In the genomic region with DNA sequence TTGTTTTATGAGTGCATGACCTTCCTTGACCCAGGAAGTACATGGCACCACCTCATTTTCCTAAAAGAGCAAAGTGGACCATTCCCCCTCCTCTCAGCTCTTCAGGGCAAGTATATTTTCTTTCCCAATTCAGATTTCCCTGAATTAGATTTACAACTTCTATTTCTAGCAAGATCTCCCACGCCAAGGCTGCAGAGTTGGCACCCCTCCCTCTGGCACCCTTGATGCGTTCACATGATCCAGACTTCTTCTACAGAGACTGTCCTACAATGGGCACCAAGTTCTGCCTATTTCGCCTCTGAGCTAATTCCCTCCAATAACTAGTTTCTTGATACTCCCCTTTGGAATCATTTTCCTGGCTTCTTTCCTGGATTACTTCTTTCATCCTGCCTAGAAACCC, we compare ENCODE assay signal across 16 cellular contexts.
DNase-seq lines count a peak whose midpoint lies in the region; ATAC-seq and TF ChIP-seq lines count a peak whose summit lies in the region.
"Had no signal": no experiment of that assay in that cellular context is flagged by ENCODE, and none has a peak within 500 bp of the region (broad histone marks: within the 10 kb centered on the region; RNA-seq: fewer than 3 reads in every experiment).

No MANE protein-coding gene starts in this region.

- no peak overlapping the region for H3K4me3 ChIP-seq in prostate gland
- H3K4me3 ChIP-seq: SK-N-MC had no signal

- no peak overlapping the region for H3K27ac ChIP-seq in prostate gland
- H3K27ac ChIP-seq: 22Rv1, parathyroid adenoma, SK-N-MC had no signal

- BruUV-seq in MCF 10A (replicated peaks; lab: Mats Ljungman, UMichigan): no TSS peak

- no peak for DNase-seq in activated naive CD4-positive, alpha-beta T cell treated with anti-CD3 and anti-CD28 coated beads, Interleukin-2, amount 10 ng/mL, durations not matched to agents 7 days and 5 days
- peak; percentile 72 for DNase-seq in left ventricle myocardium superior
- peak; percentile 40 for DNase-seq in prostate gland (ENCODE audit: low spot score)
- DNase-seq in NCI-H526 treated with DMSO at 0.1 percent for 48 hours (lab: John Stamatoyannopoulos, UW): no peak
- no peak for DNase-seq in MCF 10A (ENCODE audit: unreplicated experiment)
- no peak for DNase-seq in ACHN
- DNase-seq in LoVo (ENCODE audit: low spot score): no peak
- DNase-seq: activated CD8-positive, alpha-beta T cell treated with anti-CD3 and anti-CD28 coated beads, Interleukin-2, amount 10 ng/mL, durations not matched to agents 7 days and 5 days; activated gamma-delta T cell; CD4-positive, CD25-positive, alpha-beta regulatory T cell; mesendoderm had no signal

- intact Hi-C loops in left ventricle myocardium superior (cut with micrococcal nuclease) (no loop called here), prostate gland (cut with DNase I) (no loop called here), MCF 10A (cut with micrococcal nuclease) (no loop called here)

- H3K9me3 ChIP-seq in prostate gland: no peaks in the 10 kb centered on the region

- TF ChIP-seq CTCF in prostate gland (IDR thresholded peaks at IDR 0.05) (no peak), MCF 10A (IDR thresholded peaks at IDR 0.05; ENCODE audit: unreplicated experiment) (no peak)

- H3K36me3 ChIP-seq in prostate gland: no peaks in the 10 kb centered on the region

- H3K4me1 Mint-ChIP-seq in activated naive CD4-positive, alpha-beta T cell treated with anti-CD3 and anti-CD28 coated beads, Interleukin-2, amount 50 U/mL, for 24 hours: no peaks in the 10 kb centered on the region
- no peaks in the 10 kb centered on the region for H3K4me1 Mint-ChIP-seq in activated naive CD4-positive, alpha-beta T cell treated with anti-CD3 and anti-CD28 coated beads, Interleukin-2, amount 10 ng/mL, durations not matched to agents 7 days and 5 days
- peaks cover 9% of the 10 kb centered on the region for H3K4me1 Mint-ChIP-seq in MCF 10A (ENCODE audit: insufficient read depth, unreplicated experiment)
- H3K4me1 Mint-ChIP-seq: CD4-positive, CD25-positive, alpha-beta regulatory T cell; central memory CD8-positive, alpha-beta T cell had no signal

- peak; percentile 80 for ATAC-seq in left ventricle myocardium superior
- ATAC-seq: activated CD8-positive, alpha-beta T cell treated with anti-CD3 and anti-CD28 coated beads, Interleukin-2, amount 10 ng/mL, durations not matched to agents 7 days and 5 days had no signal

- H3K9me3 Mint-ChIP-seq in activated naive CD4-positive, alpha-beta T cell treated with anti-CD3 and anti-CD28 coated beads, Interleukin-2, amount 50 U/mL, for 24 hours: no peaks in the 10 kb centered on the region
- H3K9me3 Mint-ChIP-seq in activated naive CD4-positive, alpha-beta T cell treated with anti-CD3 and anti-CD28 coated beads, Interleukin-2, amount 10 ng/mL, durations not matched to agents 7 days and 5 days: peaks cover 2% of the 10 kb centered on the region
- no peaks in the 10 kb centered on the region for H3K9me3 Mint-ChIP-seq in MCF 10A (ENCODE audit: unreplicated experiment)
- H3K9me3 Mint-ChIP-seq: central memory CD8-positive, alpha-beta T cell had no signal

- H3K27ac Mint-ChIP-seq in activated naive CD4-positive, alpha-beta T cell treated with anti-CD3 and anti-CD28 coated beads, Interleukin-2, amount 50 U/mL, for 24 hours: peak overlapping the region; percentile 3
- H3K27ac Mint-ChIP-seq in activated naive CD4-positive, alpha-beta T cell treated with anti-CD3 and anti-CD28 coated beads, Interleukin-2, amount 10 ng/mL, durations not matched to agents 7 days and 5 days: no peak overlapping the region
- no peak overlapping the region for H3K27ac Mint-ChIP-seq in MCF 10A (ENCODE audit: low read depth, unreplicated experiment)
- H3K27ac Mint-ChIP-seq: activated CD8-positive, alpha-beta T cell treated with anti-CD3 and anti-CD28 coated beads, Interleukin-2, amount 10 ng/mL, durations not matched to agents 7 days and 5 days had no signal

- 22% methylated on average over 3 of the region's 3 CpGs for WGBS in prostate gland

- in situ Hi-C loops in ACHN (cut with HindIII; ENCODE audit: low pct_ligation_motif_present, low pct_unique_long_range_greater_than_20kb, low sequenced_read_pairs): no loop called here

- H3K4me1 ChIP-seq in prostate gland (replicated peaks): no peaks in the 10 kb centered on the region
- H3K4me1 ChIP-seq: parathyroid adenoma had no signal

- POLR2A ChIA-PET in MCF 10A (lab: Yijun Ruan, JAX): interaction anchor here (1.6 kb wide), 1 partner anchor 9 kb away, joined by 3 read pairs; no protein-coding TSS in a partner anchor

- no peaks in the 10 kb centered on the region for H3K36me3 Mint-ChIP-seq in activated naive CD4-positive, alpha-beta T cell treated with anti-CD3 and anti-CD28 coated beads, Interleukin-2, amount 50 U/mL, for 24 hours
- no peaks in the 10 kb centered on the region for H3K36me3 Mint-ChIP-seq in activated naive CD4-positive, alpha-beta T cell treated with anti-CD3 and anti-CD28 coated beads, Interleukin-2, amount 10 ng/mL, durations not matched to agents 7 days and 5 days
- no peaks in the 10 kb centered on the region for H3K36me3 Mint-ChIP-seq in MCF 10A (ENCODE audit: insufficient read depth, unreplicated experiment)
- H3K36me3 Mint-ChIP-seq: CD4-positive, CD25-positive, alpha-beta regulatory T cell had no signal

- no peak for TF ChIP-seq POLR2A in prostate gland (IDR thresholded peaks at IDR 0.05)

- H3K4me3 Mint-ChIP-seq in activated naive CD4-positive, alpha-beta T cell treated with anti-CD3 and anti-CD28 coated beads, Interleukin-2, amount 50 U/mL, for 24 hours: no peak overlapping the region
- H3K4me3 Mint-ChIP-seq in activated naive CD4-positive, alpha-beta T cell treated with anti-CD3 and anti-CD28 coated beads, Interleukin-2, amount 10 ng/mL, durations not matched to agents 7 days and 5 days: no peak overlapping the region
- no peak overlapping the region for H3K4me3 Mint-ChIP-seq in MCF 10A (ENCODE audit: unreplicated experiment)
- H3K4me3 Mint-ChIP-seq: activated CD8-positive, alpha-beta T cell treated with anti-CD3 and anti-CD28 coated beads, Interleukin-2, amount 10 ng/mL, durations not matched to agents 7 days and 5 days; central memory CD8-positive, alpha-beta T cell had no signal

- no peaks in the 10 kb centered on the region for H3K27me3 Mint-ChIP-seq in activated naive CD4-positive, alpha-beta T cell treated with anti-CD3 and anti-CD28 coated beads, Interleukin-2, amount 50 U/mL, for 24 hours
- peaks cover 9% of the 10 kb centered on the region for H3K27me3 Mint-ChIP-seq in activated naive CD4-positive, alpha-beta T cell treated with anti-CD3 and anti-CD28 coated beads, Interleukin-2, amount 10 ng/mL, durations not matched to agents 7 days and 5 days
- H3K27me3 Mint-ChIP-seq in MCF 10A (ENCODE audit: insufficient read depth, unreplicated experiment): no peaks in the 10 kb centered on the region
- H3K27me3 Mint-ChIP-seq: central memory CD8-positive, alpha-beta T cell had no signal

- no peaks in the 10 kb centered on the region for H3K27me3 ChIP-seq in prostate gland (replicated peaks; ENCODE audit: insufficient read depth)

- CTCF ChIA-PET in activated naive CD4-positive, alpha-beta T cell treated with anti-CD3 and anti-CD28 coated beads, Interleukin-2, amount 10 ng/mL, durations not matched to agents 7 days and 5 days (lab: Charles Lee): no interaction called here
- CTCF ChIA-PET in MCF 10A (lab: Yijun Ruan, JAX): interaction anchor here (2.9 kb wide), 1 partner anchor 11 kb away, joined by 9 read pairs; no protein-coding TSS in a partner anchor

Comparison
In these comparisons a context has a peak if more than half of its experiments do, and no peak if none do; other contexts are left out.
1. DNase-seq: peak in left ventricle myocardium superior (single experiment) and prostate gland (single experiment); none in activated naive CD4-positive, alpha-beta T cell treated with anti-CD3 and anti-CD28 coated beads, Interleukin-2, amount 10 ng/mL, durations not matched to agents 7 days and 5 days (single experiment), NCI-H526 treated with DMSO at 0.1 percent for 48 hours (single experiment), MCF 10A (single experiment), ACHN (single experiment) and LoVo (single experiment).